8 cellular contexts compared by ENCODE assay signal in the genomic region with DNA sequence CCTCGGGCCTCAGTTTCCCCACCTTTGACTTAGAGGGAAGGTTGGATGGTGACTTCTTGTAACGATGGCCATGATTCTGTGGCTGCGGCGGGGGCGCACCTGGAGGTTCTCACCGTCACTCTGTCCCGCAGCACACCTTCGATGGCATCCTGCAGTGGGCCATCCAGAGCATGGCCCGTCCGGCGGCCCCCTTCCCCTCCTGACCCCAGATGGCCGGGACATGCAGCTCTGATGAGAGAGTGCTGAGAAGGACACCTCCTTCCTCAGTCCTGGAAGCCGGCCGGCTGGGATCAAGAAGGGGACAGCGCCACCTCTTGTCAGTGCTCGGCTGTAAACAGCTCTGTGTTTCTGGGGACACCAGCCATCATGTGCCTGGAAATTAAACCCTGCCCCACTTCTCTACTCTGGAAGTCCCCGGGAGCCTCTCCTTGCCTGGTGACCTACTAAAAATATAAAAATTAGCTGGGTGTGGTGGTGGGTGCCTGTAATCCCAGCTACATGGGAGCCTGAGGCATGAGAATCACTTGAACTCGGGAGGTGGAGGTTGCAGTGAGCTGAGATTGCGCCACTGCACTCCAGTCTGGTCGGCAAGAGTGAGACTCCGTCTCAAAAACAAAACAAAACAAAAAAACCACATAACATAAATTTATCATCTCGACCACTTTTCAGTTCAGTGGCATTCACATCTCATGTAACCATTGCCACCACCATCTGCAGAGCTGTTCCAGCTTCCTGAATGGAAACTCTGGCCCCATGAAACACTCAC. TPM values are rescaled to one million over a fixed set of nuclear protein-coding genes. Genes with fewer than 3 reads are reported as not detected.
DNase-seq lines count a peak whose midpoint lies in the region; ATAC-seq lines count a peak whose summit lies in the region.

No MANE protein-coding gene starts in this region.

- no peak overlapping the region for H3K4me3 ChIP-seq in H7 (ENCODE audit: insufficient read depth, low read depth, low read length)

- H3K36me3 Mint-ChIP-seq in central memory CD8-positive, alpha-beta T cell (ENCODE audit: insufficient read depth), result peaks cover 5% of the 10 kb centered on the region

- H3K4me3 Mint-ChIP-seq in central memory CD8-positive, alpha-beta T cell, result no peak overlapping the region

- H3K27me3 ChIP-seq in H7 (ENCODE audit: control insufficient read depth, insufficient read depth, low read length), result no peaks in the 10 kb centered on the region

- DNase-seq in Ammon's horn (ENCODE audit: low spot score) (peak; percentile 93), H7 (peak; percentile 98), NCI-H460 (ENCODE audit: extremely low read depth, low read depth) (peak; percentile 75), kidney glomerular epithelial cell (lab: John Stamatoyannopoulos, UW) (peak; percentile 56)
- peak; percentile 54 for DNase-seq in activated CD4-positive, alpha-beta T cell treated with anti-CD3 and anti-CD28 coated beads for 1 hour
- DNase-seq in central memory CD8-positive, alpha-beta T cell (ENCODE audit: low spot score in 2 of 2), result peak; percentile 49 to 53
- DNase-seq in stimulated activated CD4-positive, alpha-beta T cell treated with anti-CD3 and anti-CD28 coated beads, Interleukin-2, amount 100 ng/mL, for 24 hours, result peak; percentile 81 to 83

- H3K9me3 Mint-ChIP-seq in central memory CD8-positive, alpha-beta T cell, result no peaks in the 10 kb centered on the region

- H3K4me1 Mint-ChIP-seq in central memory CD8-positive, alpha-beta T cell, result peaks cover 36% of the 10 kb centered on the region

- ATAC-seq in central memory CD8-positive, alpha-beta T cell (replicated peaks; ENCODE audit: extremely low read depth, poor library complexity, severe bottlenecking), result peak; percentile 46
- no peak for ATAC-seq in GM21381 (IDR thresholded peaks at IDR 0.05; ENCODE audit: unreplicated experiment)

- H3K27ac Mint-ChIP-seq in central memory CD8-positive, alpha-beta T cell (ENCODE audit: low read depth), result no peak overlapping the region

- H3K27me3 Mint-ChIP-seq in central memory CD8-positive, alpha-beta T cell, result no peaks in the 10 kb centered on the region

- H3K36me3 ChIP-seq in H7 (replicated peaks; ENCODE audit: control insufficient read depth, insufficient read depth, low read length), result no peaks in the 10 kb centered on the region

RNA-seq across cellular contexts. Expression of a gene that starts 2.1 kb away (rescaled TPM):
- 149 and 158 TPM in 2 replicates for total RNA-seq in H7 (2014; rRNA removed; shearing (Covaris generic))
- 70.8 and 71.0 TPM in 2 replicates for total RNA-seq in NCI-H460 (2014; rRNA removed; shearing (Covaris generic))
- polyA plus RNA-seq in NCI-H460 (2014; cell fraction: nucleus; rRNA removed), result 208 and 271 TPM in 2 replicates

RNA-seq across cellular contexts. Expression of a gene that starts 12.0 kb away (rescaled TPM):
- 0.07 and 0.31 TPM in 2 replicates for total RNA-seq in H7 (2014; rRNA removed; shearing (Covaris generic))
- not detected in 2 replicates for total RNA-seq in NCI-H460 (2014; rRNA removed; shearing (Covaris generic))
- polyA plus RNA-seq in NCI-H460 (2014; cell fraction: nucleus; rRNA removed), result not detected in 2 replicates

RNA-seq across cellular contexts. Expression of a gene that starts 36.0 kb away (rescaled TPM):
- 2.9 and 8.2 TPM in 2 replicates for total RNA-seq in H7 (2014; rRNA removed; shearing (Covaris generic))
- not detected in 2 replicates for total RNA-seq in NCI-H460 (2014; rRNA removed; shearing (Covaris generic))
- polyA plus RNA-seq in NCI-H460 (2014; cell fraction: nucleus; rRNA removed), result not detected in 2 replicates

RNA-seq across cellular contexts. Expression of a gene that starts 41.5 kb away (rescaled TPM):
- 17.2 and 20.3 TPM in 2 replicates for total RNA-seq in H7 (2014; rRNA removed; shearing (Covaris generic))
- 5.0 and 5.4 TPM in 2 replicates for total RNA-seq in NCI-H460 (2014; rRNA removed; shearing (Covaris generic))
- polyA plus RNA-seq in NCI-H460 (2014; cell fraction: nucleus; rRNA removed), result 32.0 and 50.5 TPM in 2 replicates

RNA-seq across cellular contexts. Expression of a gene that starts 55.7 kb away (rescaled TPM):
- 0.42 and 0.48 TPM in 2 replicates for total RNA-seq in H7 (2014; rRNA removed; shearing (Covaris generic))
- total RNA-seq in NCI-H460 (2014; rRNA removed; shearing (Covaris generic)), result 5.7 and 6.8 TPM in 2 replicates
- 11.3 and 19.4 TPM in 2 replicates for polyA plus RNA-seq in NCI-H460 (2014; cell fraction: nucleus; rRNA removed)
